Comparison of ENCODE assay signal across 22 cellular contexts in genomic region chr2:50133766-50134165, GRCh38.
"Had no signal": no experiment of that assay in that cellular context is flagged by ENCODE, and none has a peak within 500 bp of the region (broad histone marks: within the 10 kb centered on the region; RNA-seq: fewer than 3 reads in every experiment).

No MANE protein-coding gene starts in this region.

- ATAC-seq: activated CD8-positive, alpha-beta T cell treated with anti-CD3 and anti-CD28 coated beads, Interleukin-2, amount 10 ng/mL, durations not matched to agents 7 days and 5 days; effector memory CD8-positive, alpha-beta T cell; esophagus mucosa; left lung; naive thymus-derived CD4-positive, alpha-beta T cell; stimulated activated naive B cell treated with anti-CD40 and anti-IgM and Interleukin-4, amounts not matched to agents 10 μg/mL and 1 μg/mL and 100 μg/mL, for 72 hours had no signal

- DNase-seq: activated CD4-positive, alpha-beta T cell treated with anti-CD3 and anti-CD28 coated beads for 1 hour; activated CD4-positive, alpha-beta T cell treated with anti-CD3 and anti-CD28 coated beads, Interleukin-2, amount 50 U/mL, for 1 hour; activated CD8-positive, alpha-beta T cell treated with anti-CD3 and anti-CD28 coated beads, Interleukin-2, amount 10 ng/mL, durations not matched to agents 7 days and 5 days; activated gamma-delta T cell; activated naive CD4-positive, alpha-beta T cell treated with anti-CD3 and anti-CD28 coated beads, Interleukin-2, amount 50 U/mL, for 16 hours; aorta; colonic mucosa; effector memory CD8-positive, alpha-beta T cell; immature natural killer cell; kidney glomerular epithelial cell; left lung; naive thymus-derived CD4-positive, alpha-beta T cell; retina; sigmoid colon; stimulated activated CD4-positive, alpha-beta T cell treated with anti-CD3 and anti-CD28 coated beads, Interleukin-15, amount 100 ng/mL, for 24 hours; stimulated activated CD4-positive, alpha-beta T cell treated with anti-CD3 and anti-CD28 coated beads, Interleukin-2, amount 100 ng/mL, for 48 hours; stimulated activated CD8-positive, alpha-beta memory T cell treated with anti-CD3 and anti-CD28 coated beads, Interleukin-4, amount 100 ng/mL, for 48 hours; stimulated activated naive B cell treated with anti-CD40 and anti-IgM and Interleukin-4, amounts not matched to agents 10 μg/mL and 1 μg/mL and 100 μg/mL, for 72 hours; testis; trophoblast cell; uterus had no signal

- H3K27ac ChIP-seq: colonic mucosa, left lung, sigmoid colon, testis, uterus had no signal
